Comparison of ENCODE assay signal across 8 cellular contexts in genomic region chr1:19096036-19096833, GRCh38.
DNase-seq lines count a peak whose midpoint lies in the region; ATAC-seq and TF ChIP-seq lines count a peak whose summit lies in the region.

No MANE protein-coding gene starts in this region.

- H3K4me3 Mint-ChIP-seq in activated CD4-positive, alpha-beta T cell treated with anti-CD3 and anti-CD28 coated beads, Interleukin-2, amount 10 ng/mL, durations not matched to agents 24 days and 14 days = no peak overlapping the region
- H3K4me3 Mint-ChIP-seq in activated CD4-positive, alpha-beta memory T cell treated with anti-CD3 and anti-CD28 coated beads for 36 hours = no peak overlapping the region

- POLR2A ChIA-PET in activated CD4-positive, alpha-beta memory T cell treated with anti-CD3 and anti-CD28 coated beads for 36 hours (lab: Charles Lee) = no interaction called here

- H3K4me1 ChIP-seq in right cardiac atrium (ENCODE audit: control insufficient read depth, insufficient read depth, low read length) = no peaks in the 10 kb centered on the region
- H3K4me1 ChIP-seq in sigmoid colon = peaks cover 0 to 11% (median 10%) of the 10 kb centered on the region in 4 donors

- peaks cover 62 to 98% (median 85%) of the 10 kb centered on the region in 4 donors for H3K36me3 ChIP-seq in sigmoid colon

- H3K9me3 ChIP-seq in right cardiac atrium (ENCODE audit: control insufficient read depth, low read length) (no peaks in the 10 kb centered on the region), sigmoid colon (no peaks in the 10 kb centered on the region)

- peak; percentile 82 to 90 for ATAC-seq in right cardiac atrium
- ATAC-seq in HG03025 (IDR thresholded peaks at IDR 0.05; ENCODE audit: low FRiP score, unreplicated experiment) = no peak

- H3K4me1 Mint-ChIP-seq in activated CD4-positive, alpha-beta T cell treated with anti-CD3 and anti-CD28 coated beads, Interleukin-2, amount 10 ng/mL, durations not matched to agents 24 days and 14 days = peaks cover 2% of the 10 kb centered on the region
- no peaks in the 10 kb centered on the region for H3K4me1 Mint-ChIP-seq in activated CD4-positive, alpha-beta memory T cell treated with anti-CD3 and anti-CD28 coated beads for 36 hours (ENCODE audit: low read depth)

- 58% methylated on average over 7 of the region's 7 CpGs for WGBS in right cardiac atrium
- 50 to 74% methylated on average over 7 of the region's 7 CpGs for WGBS in sigmoid colon, 2 donors

- no peaks in the 10 kb centered on the region for H3K9me3 Mint-ChIP-seq in activated CD4-positive, alpha-beta T cell treated with anti-CD3 and anti-CD28 coated beads, Interleukin-2, amount 10 ng/mL, durations not matched to agents 24 days and 14 days
- H3K9me3 Mint-ChIP-seq in activated CD4-positive, alpha-beta memory T cell treated with anti-CD3 and anti-CD28 coated beads for 36 hours = no peaks in the 10 kb centered on the region

- H3K27ac ChIP-seq in right cardiac atrium (ENCODE audit: low read length) (no peak overlapping the region), sigmoid colon (no peak overlapping the region)

- TF ChIP-seq CTCF in sigmoid colon (IDR thresholded peaks at IDR 0.05) = peak in 2 of 4 experiments; percentile 24 to 35

- H3K27me3 ChIP-seq in right cardiac atrium (ENCODE audit: control insufficient read depth, insufficient read depth) (no peaks in the 10 kb centered on the region), sigmoid colon (no peaks in the 10 kb centered on the region)

- CTCF ChIA-PET in activated CD4-positive, alpha-beta memory T cell treated with anti-CD3 and anti-CD28 coated beads for 36 hours (lab: Charles Lee) = interaction anchor here (0.6 to 2.2 kb wide), 8 partner anchors 25 to 212 kb away, joined by 3 to 14 read pairs (median 5); partner anchors contain the start of gene ALDH4A1

- intact Hi-C loops in activated CD4-positive, alpha-beta T cell treated with anti-CD3 and anti-CD28 coated beads, Interleukin-2, amount 10 ng/mL, durations not matched to agents 24 days and 14 days (cut with micrococcal nuclease) = no loop called here
- intact Hi-C loops in activated CD4-positive, alpha-beta memory T cell treated with anti-CD3 and anti-CD28 coated beads for 36 hours (cut with micrococcal nuclease) = loop anchor here (10.0 kb wide), 1 partner anchor 59 kb away; no protein-coding TSS in a partner anchor
- intact Hi-C loops in right cardiac atrium (cut with DNase I) (loop anchor here in 2 of 4 donors (2.0 to 5.0 kb wide), 2 partner anchors 189 kb away; no protein-coding TSS in a partner anchor), sigmoid colon (cut with DNase I) (no loop called here)

- no peak overlapping the region for H3K27ac Mint-ChIP-seq in activated CD4-positive, alpha-beta T cell treated with anti-CD3 and anti-CD28 coated beads, Interleukin-2, amount 10 ng/mL, durations not matched to agents 24 days and 14 days
- no peak overlapping the region for H3K27ac Mint-ChIP-seq in activated CD4-positive, alpha-beta memory T cell treated with anti-CD3 and anti-CD28 coated beads for 36 hours

- no peak for TF ChIP-seq POLR2A in sigmoid colon (IDR thresholded peaks at IDR 0.05)

- peak; percentile 73 for DNase-seq in activated CD4-positive, alpha-beta T cell treated with anti-CD3 and anti-CD28 coated beads, Interleukin-2, amount 10 ng/mL, durations not matched to agents 24 days and 14 days
- DNase-seq in activated CD4-positive, alpha-beta T cell treated with anti-CD3 and anti-CD28 coated beads for 1 hour = no peak
- DNase-seq in activated CD4-positive, alpha-beta memory T cell treated with anti-CD3 and anti-CD28 coated beads for 36 hours = peak; percentile 39
- DNase-seq in right cardiac atrium (peak; percentile 44 to 76 (median 74)), superior temporal gyrus (ENCODE audit: extremely low spot score) (peak; percentile 61), sigmoid colon (no peak), KG1 (lab: John Stamatoyannopoulos, UW) (no peak)

- no peaks in the 10 kb centered on the region for H3K27me3 Mint-ChIP-seq in activated CD4-positive, alpha-beta T cell treated with anti-CD3 and anti-CD28 coated beads, Interleukin-2, amount 10 ng/mL, durations not matched to agents 24 days and 14 days
- H3K27me3 Mint-ChIP-seq in activated CD4-positive, alpha-beta memory T cell treated with anti-CD3 and anti-CD28 coated beads for 36 hours = no peaks in the 10 kb centered on the region

- H3K36me3 Mint-ChIP-seq in activated CD4-positive, alpha-beta T cell treated with anti-CD3 and anti-CD28 coated beads, Interleukin-2, amount 10 ng/mL, durations not matched to agents 24 days and 14 days (ENCODE audit: low read depth) = peaks cover 84% of the 10 kb centered on the region
- peaks cover 76% of the 10 kb centered on the region for H3K36me3 Mint-ChIP-seq in activated CD4-positive, alpha-beta memory T cell treated with anti-CD3 and anti-CD28 coated beads for 36 hours

- H3K4me3 ChIP-seq in right cardiac atrium (ENCODE audit: low read length) (no peak overlapping the region), sigmoid colon (no peak overlapping the region)

- TF ChIP-seq EP300 in sigmoid colon (IDR thresholded peaks at IDR 0.05) = no peak

Comparison
In these comparisons a context has a peak if more than half of its experiments do, and no peak if none do; other contexts are left out.
1. DNase-seq: peak in activated CD4-positive, alpha-beta T cell treated with anti-CD3 and anti-CD28 coated beads, Interleukin-2, amount 10 ng/mL, durations not matched to agents 24 days and 14 days (single experiment), activated CD4-positive, alpha-beta memory T cell treated with anti-CD3 and anti-CD28 coated beads for 36 hours (single experiment), right cardiac atrium (3 of 3) and superior temporal gyrus (single experiment); none in activated CD4-positive, alpha-beta T cell treated with anti-CD3 and anti-CD28 coated beads for 1 hour (single experiment), sigmoid colon (single experiment) and KG1 (single experiment).